5 cellular contexts compared by ENCODE assay signal in genomic region chr6:153069897-153070296, GRCh38.
"Had no signal": no experiment of that assay in that cellular context is flagged by ENCODE, and none has a peak within 500 bp of the region (broad histone marks: within the 10 kb centered on the region; RNA-seq: fewer than 3 reads in every experiment).

No MANE protein-coding gene starts in this region.

- DNase-seq: H9, HCEC 1CT, IMR-90 had no signal

- ATAC-seq: GM23338, K562 had no signal

- H3K4me3 ChIP-seq: GM23338, K562 had no signal
